8 cellular contexts compared by ENCODE assay signal in the genomic region with DNA sequence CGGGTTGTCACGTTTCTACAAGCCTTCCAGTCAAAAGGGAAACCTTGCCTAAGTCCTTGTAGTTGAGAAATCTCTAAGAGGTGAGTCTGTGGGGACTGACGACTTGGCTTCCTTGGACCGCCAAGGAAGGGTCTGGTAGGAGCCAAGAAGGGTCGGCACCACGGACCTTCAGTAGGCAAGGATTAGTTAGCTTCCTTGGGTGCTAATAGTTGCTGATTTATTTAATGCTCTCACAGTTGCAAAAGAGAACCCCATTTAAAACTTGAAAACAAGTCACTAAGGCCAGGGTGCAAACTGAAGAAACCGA. TPM values are rescaled to one million over a fixed set of nuclear protein-coding genes. Genes with fewer than 3 reads are reported as not detected.
A peak's percentile ranks its signal among the peaks of the same experiment; 100 is the strongest.
DNase-seq lines count a peak whose midpoint lies in the region; ATAC-seq and TF ChIP-seq lines count a peak whose summit lies in the region.

No MANE protein-coding gene starts in this region.

- H3K36me3 ChIP-seq in WERI-Rb-1: peaks cover 23% of the 10 kb centered on the region
- H3K36me3 ChIP-seq in iPS-18a (ENCODE audit: control insufficient read depth, low read depth, low read length): peaks cover 7% of the 10 kb centered on the region
- H3K36me3 ChIP-seq in suprapubic skin: no peaks in the 10 kb centered on the region

- no peak for DNase-seq in WERI-Rb-1
- no peak for DNase-seq in suprapubic skin (ENCODE audit: low spot score in 2 of 2)
- DNase-seq in midbrain (lab: John Stamatoyannopoulos, UW): no peak
- no peak for DNase-seq in activated CD4-positive, alpha-beta T cell treated with anti-CD3 and anti-CD28 coated beads, Interleukin-2, amount 50 U/mL, for 1 hour
- DNase-seq in T-helper 9 cell: no peak

- no peak for TF ChIP-seq CTCF in WERI-Rb-1 (IDR thresholded peaks at IDR 0.05; ENCODE audit: low read depth, low read length)
- no peak for TF ChIP-seq CTCF in suprapubic skin (IDR thresholded peaks at IDR 0.05)

- 4% methylated on average over 7 of the region's 7 CpGs for WGBS in suprapubic skin

- peak; percentile 18 for ATAC-seq in GM18858 (IDR thresholded peaks at IDR 0.05; ENCODE audit: unreplicated experiment)
- ATAC-seq in HG02678 (IDR thresholded peaks at IDR 0.05; ENCODE audit: unreplicated experiment): peak; percentile 14

- TF ChIP-seq EP300 in suprapubic skin (IDR thresholded peaks at IDR 0.05): no peak

- H3K4me1 ChIP-seq in iPS-18a (ENCODE audit: control insufficient read depth, low read depth, low read length) (peaks cover 9% of the 10 kb centered on the region), suprapubic skin (peaks cover 23% of the 10 kb centered on the region)

- no peaks in the 10 kb centered on the region for H3K9me3 ChIP-seq in WERI-Rb-1 (ENCODE audit: severe bottlenecking)
- H3K9me3 ChIP-seq in iPS-18a (ENCODE audit: control insufficient read depth, low read depth, low read length): no peaks in the 10 kb centered on the region
- no peaks in the 10 kb centered on the region for H3K9me3 ChIP-seq in suprapubic skin

- H3K27ac ChIP-seq in WERI-Rb-1 (peak overlapping the region; percentile 92), iPS-18a (ENCODE audit: low read length) (no peak overlapping the region), suprapubic skin (peak overlapping the region; percentile 94)

- H3K27me3 ChIP-seq in WERI-Rb-1 (ENCODE audit: insufficient read depth, low read depth, severe bottlenecking): no peaks in the 10 kb centered on the region
- H3K27me3 ChIP-seq in iPS-18a (ENCODE audit: control insufficient read depth, insufficient read depth, low read length): no peaks in the 10 kb centered on the region
- no peaks in the 10 kb centered on the region for H3K27me3 ChIP-seq in suprapubic skin

- no peak for TF ChIP-seq POLR2A in suprapubic skin (IDR thresholded peaks at IDR 0.05)

- H3K4me3 ChIP-seq in WERI-Rb-1 (ENCODE audit: low read depth, low read length) (peak overlapping the region; percentile 66), iPS-18a (ENCODE audit: low read length) (peak overlapping the region; percentile 90), suprapubic skin (peak overlapping the region; percentile 79)

- H3K9ac ChIP-seq in iPS-18a (ENCODE audit: low read length): peak overlapping the region; percentile 80

RNA-seq across cellular contexts. Expression of a gene that starts 0.4 kb away (rescaled TPM):
- total RNA-seq in suprapubic skin: 1 to 10 TPM; 3.2 to 5.7 (median 5.6) TPM

RNA-seq across cellular contexts. Expression of a gene that starts 28.7 kb away (rescaled TPM):
- not detected for total RNA-seq in suprapubic skin

RNA-seq across cellular contexts. Expression of a gene that starts 40.1 kb away (rescaled TPM):
- total RNA-seq in suprapubic skin: 10 to 100 TPM in 3 of 4 donors, 1 to 10 TPM in 1; 7.7 to 21.1 (median 16.2) TPM

RNA-seq across cellular contexts. Expression of a gene that starts 40.2 kb away (rescaled TPM):
- 10 to 100 TPM; 13.0 to 28.5 (median 22.2) TPM for total RNA-seq in suprapubic skin
